8 cellular contexts compared by ENCODE assay signal in genomic region chr9:78934880-78935279, GRCh38.
"Had no signal": no experiment of that assay in that cellular context is flagged by ENCODE, and none has a peak within 500 bp of the region (broad histone marks: within the 10 kb centered on the region; RNA-seq: fewer than 3 reads in every experiment).

No MANE protein-coding gene starts in this region.

- ATAC-seq: GM23338, HCT116, K562 had no signal

- H3K4me3 Mint-ChIP-seq: GM23338 had no signal

- H3K36me3 ChIP-seq: HAP-1 had no signal

- FAIRE-seq: H1, HTR-8/SVneo, K562 had no signal

- H3K27ac Mint-ChIP-seq: GM23338 had no signal

- H3K9me3 ChIP-seq: HAP-1 had no signal

- H3K4me1 ChIP-seq: HAP-1 had no signal

- DNase-seq: H7, KG1 had no signal

- H3K4me3 ChIP-seq: GM23338, HAP-1, K562 had no signal

- H2AFZ ChIP-seq: GM23338 had no signal

- H3K4me1 Mint-ChIP-seq: GM23338 had no signal

- H3K4me2 ChIP-seq: GM23338 had no signal
